In the genomic region with DNA sequence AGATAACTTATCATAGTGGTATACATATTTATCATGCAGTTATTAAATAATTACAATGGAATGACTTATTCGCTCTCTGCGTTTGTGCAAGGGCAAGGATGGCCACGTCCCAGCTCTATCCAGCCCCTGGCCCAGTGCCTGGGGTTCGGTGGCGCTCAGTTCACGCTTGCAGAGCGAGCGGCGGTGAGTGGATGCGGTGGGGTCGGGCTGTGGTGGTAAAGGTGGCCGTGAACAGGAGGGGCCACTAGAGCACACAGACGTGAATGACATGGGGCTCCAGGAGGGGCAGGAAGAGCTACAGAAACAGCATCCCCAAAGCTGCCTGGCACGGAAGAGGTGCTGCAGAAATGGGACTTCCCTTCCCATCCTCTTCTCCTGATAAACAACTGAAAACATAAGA, we compare ENCODE assay signal across 11 cellular contexts. TPM values are rescaled to one million over a fixed set of nuclear protein-coding genes. Genes with fewer than 3 reads are reported as not detected.
"Had no signal": no experiment of that assay in that cellular context is flagged by ENCODE, and none has a peak within 500 bp of the region (broad histone marks: within the 10 kb centered on the region; RNA-seq: fewer than 3 reads in every experiment).

No MANE protein-coding gene starts in this region.

- H3K27ac ChIP-seq: esophagus squamous epithelium had no signal

- ATAC-seq: naive thymus-derived CD8-positive, alpha-beta T cell had no signal

- H3K4me3 ChIP-seq: esophagus squamous epithelium, spleen had no signal

- DNase-seq: activated CD4-positive, alpha-beta T cell treated with anti-CD3 and anti-CD28 coated beads for 4 hours; activated gamma-delta T cell; activated T-cell treated with anti-CD3 and anti-CD28 coated beads for 4 hours; esophagus squamous epithelium; foreskin fibroblast; spleen; stimulated activated CD4-positive, alpha-beta T cell treated with anti-CD3 and anti-CD28 coated beads, Interleukin-1b, Interleukin-23, amount 100 ng/mL, for 48 hours; stimulated activated naive CD4-positive, alpha-beta T cell treated with Interleukin-2 at 50 U/mL for 16 hours; T-helper 9 cell had no signal

- H3K9me3 Mint-ChIP-seq: naive thymus-derived CD8-positive, alpha-beta T cell had no signal

- H3K36me3 Mint-ChIP-seq: naive thymus-derived CD8-positive, alpha-beta T cell had no signal

- H3K27me3 Mint-ChIP-seq: naive thymus-derived CD8-positive, alpha-beta T cell had no signal

- H3K4me3 Mint-ChIP-seq: naive thymus-derived CD8-positive, alpha-beta T cell had no signal

- H3K9me3 ChIP-seq: esophagus squamous epithelium, spleen had no signal

- H3K36me3 ChIP-seq: esophagus squamous epithelium had no signal

RNA-seq across cellular contexts. Expression of a gene that starts 28.4 kb away (rescaled TPM):
- total RNA-seq: pulmonary artery endothelial cell had no signal
